ENCODE assay signal across 7 cellular contexts in genomic region chr2:179354296-179354695, GRCh38.
"Had no signal": no experiment of that assay in that cellular context is flagged by ENCODE, and none has a peak within 500 bp of the region (broad histone marks: within the 10 kb centered on the region; RNA-seq: fewer than 3 reads in every experiment).

No MANE protein-coding gene starts in this region.

- DNase-seq: GOT3, H7, KBM-7 had no signal

- H3K27ac Mint-ChIP-seq: IgD-negative memory B cell had no signal

- H3K4me2 ChIP-seq: KMS-11 had no signal

- ATAC-seq: HepG2 had no signal

- H3K9ac ChIP-seq: KMS-11 had no signal

- H3K4me3 Mint-ChIP-seq: IgD-negative memory B cell had no signal

- H3K27ac ChIP-seq: HL-60, KMS-11 had no signal

- H3K27me3 Mint-ChIP-seq: IgD-negative memory B cell had no signal

- H3K36me3 Mint-ChIP-seq: IgD-negative memory B cell had no signal
